In genomic region chr5:16903480-16904300, GRCh38 we compare ENCODE assay signal across 3 cellular contexts.
TF ChIP-seq lines count a peak whose summit lies in the region.

No MANE protein-coding gene starts in this region.

TF ChIP-seq in A549, 52 proteins besides CTCF, POLR2A, EP300 and RAD21:
- TF ChIP-seq ZSCAN20 (CRISPR knock-in tag; IDR thresholded peaks at IDR 0.05), result no peak
- peak; percentile 72 to 78; a peak in 3 of 4 replicates for TF ChIP-seq CEBPB (IDR thresholded peaks at IDR 0.05)

TF ChIP-seq in IMR-90, 13 proteins besides CTCF, POLR2A, EP300 and RAD21:
- TF ChIP-seq CEBPB (IDR thresholded peaks at IDR 0.05; ENCODE audit: low read depth, low read length) (peak; percentile 73; the same call in 1 of the 2 replicates), RFX5 (IDR thresholded peaks at IDR 0.05; ENCODE audit: low read depth, low read length) (no peak), MAFK (IDR thresholded peaks at IDR 0.05; ENCODE audit: low read depth, low read length) (no peak), SMC3 (IDR thresholded peaks at IDR 0.05; ENCODE audit: low read depth, low read length) (no peak)

TF ChIP-seq in K562, 482 proteins besides CTCF, POLR2A, EP300 and RAD21:
- TF ChIP-seq CEBPG (CRISPR knock-in tag; IDR thresholded peaks at IDR 0.05) (no peak), CEBPG (tag; conservative IDR thresholded peaks at IDR 0.05 in 1 of 2, IDR thresholded peaks at IDR 0.05 in 1 of 2) (peak in 1 of 2 experiments; percentile 18; a peak in 1 of 4 replicates), CHD7 (IDR thresholded peaks at IDR 0.05; ENCODE audit: low read depth, low read length) (no peak), NELFE (IDR thresholded peaks at IDR 0.05; ENCODE audit: insufficient read depth, insufficient read length) (no peak), HDAC2 (IDR thresholded peaks at IDR 0.05) (no peak), DIDO1 (tag; IDR thresholded peaks at IDR 0.05; ENCODE audit: low read depth) (no peak), BCLAF1 (IDR thresholded peaks at IDR 0.05; ENCODE audit: borderline replicate concordance in 1 of 2, control insufficient read depth in 1 of 2, low read depth in 2 of 2, low read length in 1 of 2) (no peak), ATF2 (CRISPR knock-in tag; IDR thresholded peaks at IDR 0.05) (no peak), CEBPB (tag; IDR thresholded peaks at IDR 0.05) (peak; percentile 63), ZC3H4 (CRISPR knock-in tag; IDR thresholded peaks at IDR 0.05; ENCODE audit: borderline replicate concordance) (no peak), TCFL5 (CRISPR knock-in tag; conservative IDR thresholded peaks at IDR 0.05) (no peak)
